24 cellular contexts compared by ENCODE assay signal in genomic region chr10:62912086-62912485, GRCh38.
DNase-seq lines count a peak whose midpoint lies in the region; ATAC-seq, FAIRE-seq and TF ChIP-seq lines count a peak whose summit lies in the region.
"Had no signal": no experiment of that assay in that cellular context is flagged by ENCODE, and none has a peak within 500 bp of the region (broad histone marks: within the 10 kb centered on the region; RNA-seq: fewer than 3 reads in every experiment).

No MANE protein-coding gene starts in this region.

- no peaks in the 10 kb centered on the region for H3K79me1 ChIP-seq in H1 (ENCODE audit: low read depth, low read length)
- H3K79me1 ChIP-seq in neuronal stem cell (ENCODE audit: low read depth, low read length), result no peaks in the 10 kb centered on the region

- peaks cover 21% of the 10 kb centered on the region for H3F3A ChIP-seq in PC-3 (ENCODE audit: low read length, unreplicated experiment)

- H3K9me2 ChIP-seq in PC-3 (replicated peaks; ENCODE audit: low read length), result 0 out of 2 replicates have a peak, but pooled peaks cover 11% of the 10 kb centered on the region

- H3K4me2 ChIP-seq in H1 (ENCODE audit: insufficient read depth in 1 of 2, low read depth in 2 of 2, low read length in 2 of 2), result peak overlapping the region; percentile 50 to 51; a peak in 1 of 4 replicates
- peak overlapping the region; percentile 21 for H3K4me2 ChIP-seq in neuronal stem cell (ENCODE audit: insufficient read depth, low read length, poor library complexity, severe bottlenecking)
- no peak overlapping the region for H3K4me2 ChIP-seq in PC-3 (ENCODE audit: low read length)

- peak; percentile 68 for FAIRE-seq in GM12891 (lab: Jason Lieb, UNC)
- FAIRE-seq in H1 (lab: Jason Lieb, UNC), result no peak
- FAIRE-seq: bronchial epithelial cell, endothelial cell of umbilical vein, G401.6, K562 had no signal

- intact Hi-C loops in PC-3 (cut with micrococcal nuclease), result no loop called here
- intact Hi-C loops in cardiac septum (cut with DNase I), result no loop called here

- TF ChIP-seq CTCF in H1 (IDR thresholded peaks at IDR 0.05; ENCODE audit: control extremely low read depth in 1 of 3, insufficient read depth in 1 of 3, low read depth in 1 of 3, low read length in 3 of 3) (no peak), PC-3 (conservative IDR thresholded peaks at IDR 0.05; ENCODE audit: low read depth, low read length) (no peak)

- H3K9me3 ChIP-seq in HUES48 (ENCODE audit: control insufficient read depth, insufficient read depth, low read length) (no peaks in the 10 kb centered on the region), H1 (ENCODE audit: insufficient read depth in 2 of 2, low read depth in 1 of 2, low read length in 1 of 2) (no peaks in the 10 kb centered on the region), neuronal stem cell (replicated peaks in 1 of 2; ENCODE audit: control insufficient read depth in 2 of 2, insufficient read depth in 1 of 2, low read depth in 1 of 2, low read length in 2 of 2) (no peaks in the 10 kb centered on the region), PC-3 (ENCODE audit: low read length) (no peaks in the 10 kb centered on the region)

- peak overlapping the region; percentile 31 for H3K27ac ChIP-seq in HUES48 (ENCODE audit: low read depth, low read length)
- no peak overlapping the region for H3K27ac ChIP-seq in H1 (ENCODE audit: low read depth, low read length)
- H3K27ac ChIP-seq in neuronal stem cell (replicated peaks; ENCODE audit: low read length), result peak overlapping the region; percentile 89
- H3K27ac ChIP-seq in PC-3 (ENCODE audit: low read length), result no peak overlapping the region

- H2BK15ac ChIP-seq in H1 (ENCODE audit: low read length), result no peak overlapping the region
- H2BK15ac ChIP-seq in neuronal stem cell (ENCODE audit: low read length), result no peak overlapping the region

- TF ChIP-seq POLR2A in GM12891 (IDR thresholded peaks at IDR 0.05; ENCODE audit: low read depth, low read length) (no peak), H1 (IDR thresholded peaks at IDR 0.05; ENCODE audit: control extremely low read depth in 1 of 2, low read depth in 2 of 2, low read length in 2 of 2) (no peak)

- H3K4me3 ChIP-seq in HUES48 (ENCODE audit: low read depth, low read length) (no peak overlapping the region), H1 (ENCODE audit: extremely low read depth in 1 of 4, insufficient read depth in 2 of 4, low read depth in 3 of 4, low read length in 4 of 4) (no peak overlapping the region), neuronal stem cell (ENCODE audit: low read length in 2 of 2) (no peak overlapping the region), PC-3 (ENCODE audit: low read length) (no peak overlapping the region)
- H3K4me3 ChIP-seq: K562 had no signal

- no peak overlapping the region for H4K8ac ChIP-seq in H1 (ENCODE audit: extremely low read depth, insufficient read depth, low read length)
- no peak overlapping the region for H4K8ac ChIP-seq in neuronal stem cell (ENCODE audit: low read depth, low read length)

- ATAC-seq in GM21515 (IDR thresholded peaks at IDR 0.05; ENCODE audit: unreplicated experiment) (no peak), PC-3 (no peak)
- ATAC-seq: activated CD4-positive, CD25-positive, alpha-beta regulatory T cell treated with anti-CD3 and anti-CD28 coated beads, Interleukin-2, amount 50 U/mL, for 24 hours; activated T-cell treated with anti-CD3 and anti-CD28 coated beads, Interleukin-2, amount 50 U/mL, for 4 hours; K562; left colon; natural killer cell treated with Interleukin-12 subunit alpha and Interleukin-12 subunit beta and Interleukin-15 and Interleukin-18, amount 100 ng/mL, for 72 hours; Right ventricle myocardium inferior had no signal

- H3K23me2 ChIP-seq in H1 (ENCODE audit: low read depth, low read length), result no peaks in the 10 kb centered on the region

- H3K36me3 ChIP-seq in HUES48 (ENCODE audit: control insufficient read depth, insufficient read depth, low read length), result no peaks in the 10 kb centered on the region
- H3K36me3 ChIP-seq in H1 (ENCODE audit: control insufficient read depth in 2 of 4, insufficient read depth in 4 of 4, low read length in 3 of 4), result no peaks in the 10 kb centered on the region
- no peaks in the 10 kb centered on the region for H3K36me3 ChIP-seq in neuronal stem cell (replicated peaks in 1 of 2; ENCODE audit: control insufficient read depth in 2 of 2, insufficient read depth in 2 of 2, low read length in 2 of 2)
- H3K36me3 ChIP-seq in PC-3 (ENCODE audit: low read depth, low read length), result no peaks in the 10 kb centered on the region

- H3K23ac ChIP-seq in H1 (ENCODE audit: insufficient read length) (no peak overlapping the region), neuronal stem cell (ENCODE audit: low read depth, low read length, poor library complexity) (no peak overlapping the region)

- no peak overlapping the region for H3K9ac ChIP-seq in HUES48 (ENCODE audit: low read depth, low read length)
- no peak overlapping the region for H3K9ac ChIP-seq in H1 (replicated peaks in 1 of 4; ENCODE audit: extremely low read depth in 1 of 4, low read depth in 3 of 4, low read length in 3 of 4)
- no peak overlapping the region for H3K9ac ChIP-seq in neuronal stem cell (ENCODE audit: low read depth, low read length, poor library complexity)
- no peak overlapping the region for H3K9ac ChIP-seq in PC-3 (ENCODE audit: low read length)

- H3K14ac ChIP-seq in H1 (ENCODE audit: insufficient read length) (no peak overlapping the region), neuronal stem cell (ENCODE audit: low read length) (no peak overlapping the region)

- H4K91ac ChIP-seq in H1 (replicated peaks; ENCODE audit: insufficient read length, low read length), result no peak overlapping the region
- H4K91ac ChIP-seq in neuronal stem cell (ENCODE audit: low read depth, low read length, poor library complexity), result no peak overlapping the region

- no peak overlapping the region for H2BK20ac ChIP-seq in H1 (ENCODE audit: low read length)

- DNase-seq in GM12891 (ENCODE audit: insufficient read length, low spot score) (no peak), H1 (ENCODE audit: low read depth in 1 of 2, low spot score in 2 of 2) (no peak), neuronal stem cell (ENCODE audit: low spot score) (no peak), PC-3 (no peak), NCI-H748 treated with DMSO at 0.1 percent for 48 hours (lab: John Stamatoyannopoulos, UW) (no peak), cardiac septum (ENCODE audit: low spot score) (no peak)
- DNase-seq: ACHN; activated naive CD4-positive, alpha-beta T cell; activated T-cell treated with anti-CD3 and anti-CD28 coated beads, Interleukin-2, amount 50 U/mL, for 4 hours; dermis blood vessel endothelial cell; DMS 273 treated with DMSO at 0.1 percent for 48 hours; HCEC 1CT; left colon; NCI-H1694; SW 1271 had no signal

- H3K4ac ChIP-seq in H1 (replicated peaks; ENCODE audit: insufficient read length, low read depth, low read length) (no peak overlapping the region), neuronal stem cell (ENCODE audit: low read length) (no peak overlapping the region)

- TF ChIP-seq RAD21 in H1 (IDR thresholded peaks at IDR 0.05 in 1 of 2, conservative IDR thresholded peaks at IDR 0.05 in 1 of 2; ENCODE audit: low read depth in 2 of 2, low read length in 2 of 2), result no peak

- H2BK120ac ChIP-seq in H1 (replicated peaks; ENCODE audit: low read depth, low read length) (no peak overlapping the region), neuronal stem cell (ENCODE audit: low read depth, low read length) (no peak overlapping the region)

- H2AK5ac ChIP-seq in H1 (ENCODE audit: low read depth, low read length), result no peak overlapping the region
- no peak overlapping the region for H2AK5ac ChIP-seq in neuronal stem cell (ENCODE audit: low read depth, low read length)

- H3K27me3 ChIP-seq in HUES48 (ENCODE audit: control insufficient read depth, insufficient read depth, low read length) (no peaks in the 10 kb centered on the region), H1 (replicated peaks in 1 of 4; ENCODE audit: control insufficient read depth in 3 of 4, extremely low read depth in 1 of 4, insufficient read depth in 3 of 4, low read length in 3 of 4) (no peaks in the 10 kb centered on the region), neuronal stem cell (ENCODE audit: control insufficient read depth in 3 of 3, insufficient read depth in 3 of 3, low read depth in 1 of 3, low read length in 3 of 3) (no peaks in the 10 kb centered on the region), PC-3 (ENCODE audit: low read length) (no peaks in the 10 kb centered on the region)

- POLR2A ChIA-PET in H1 (lab: Charles Lee; ENCODE audit: partially characterized antibody) (interaction anchor here (0.6 kb wide), 1 partner anchor 213 kb away, joined by 4 read pairs; no protein-coding TSS in a partner anchor), PC-3 (lab: Charles Lee; ENCODE audit: unreplicated experiment) (no interaction called here)

- H3K79me2 ChIP-seq in H1 (ENCODE audit: control insufficient read depth in 1 of 2, insufficient read depth in 2 of 2, low read length in 2 of 2) (no peaks in the 10 kb centered on the region), PC-3 (ENCODE audit: low read length) (no peaks in the 10 kb centered on the region)

- H3K4me1 ChIP-seq in HUES48 (ENCODE audit: control insufficient read depth, insufficient read depth, low read length) (peaks cover 14% of the 10 kb centered on the region), H1 (replicated peaks in 1 of 4; ENCODE audit: control insufficient read depth in 3 of 4, insufficient read depth in 4 of 4, low read length in 3 of 4) (no peaks in the 10 kb centered on the region; a peak in 1 of 7 replicates), neuronal stem cell (ENCODE audit: control insufficient read depth in 2 of 2, insufficient read depth in 1 of 2, low read depth in 1 of 2, low read length in 2 of 2) (peaks cover 7 to 9% of the 10 kb centered on the region in 2 donors), PC-3 (ENCODE audit: insufficient read depth, low read length) (peaks cover 32% of the 10 kb centered on the region)

- H4K20me1 ChIP-seq in H1 (replicated peaks in 1 of 2; ENCODE audit: control insufficient read depth in 1 of 2, insufficient read depth in 2 of 2, low read length in 2 of 2) (no peaks in the 10 kb centered on the region), PC-3 (ENCODE audit: low read length) (no peaks in the 10 kb centered on the region)

- WGBS in H1 (ENCODE audit: extremely low coverage in 1 of 2, insufficient coverage in 1 of 2, insufficient read length in 1 of 2, insufficient replicate concordance in 2 of 2, low coverage in 1 of 2, low lambda C conversion rate in 2 of 2, missing lambda C conversion rate in 1 of 2), 2 experiments, result 88% methylated on average over 3 of the region's 3 CpGs; no CpG with 5 or more reads in 1 of the 2 experiments
- no CpG with 5 or more reads among the region's 3 CpGs for WGBS in neuronal stem cell (ENCODE audit: extremely low coverage in 2 of 2, insufficient read length in 2 of 2, insufficient replicate concordance in 1 of 2), 2 donors

- no peak overlapping the region for H3K18ac ChIP-seq in H1 (ENCODE audit: extremely low read depth, low read length)
- no peak overlapping the region for H3K18ac ChIP-seq in neuronal stem cell (ENCODE audit: low read length)

- peak overlapping the region; percentile 99; the same call in 1 of the 2 replicates for H2AFZ ChIP-seq in H1 (ENCODE audit: low read length)
- H2AFZ ChIP-seq in neuronal stem cell (ENCODE audit: low read length), result peak overlapping the region; percentile 83
- no peak overlapping the region for H2AFZ ChIP-seq in PC-3 (ENCODE audit: low read length)

- CTCF ChIA-PET in H1 (lab: Charles Lee; ENCODE audit: partially characterized antibody), result interaction anchor here (0.6 to 1.7 kb wide), 3 partner anchors 93 to 301 kb away, joined by 3 read pairs; no protein-coding TSS in a partner anchor
- CTCF ChIA-PET in PC-3 (lab: Charles Lee), result no interaction called here

- no TSS peak for BruUV-seq in PC-3 (replicated peaks; lab: Mats Ljungman, UMichigan)

- no peak overlapping the region for H4K5ac ChIP-seq in H1 (ENCODE audit: insufficient read length, low read depth, low read length)

- H2BK5ac ChIP-seq in H1 (ENCODE audit: low read depth, low read length) (no peak overlapping the region), neuronal stem cell (ENCODE audit: low read length) (no peak overlapping the region)

- H3K56ac ChIP-seq in H1 (replicated peaks; ENCODE audit: insufficient read length, low read depth, low read length), result no peak overlapping the region

- no peak overlapping the region for H2BK12ac ChIP-seq in H1 (ENCODE audit: low read depth, low read length)
- no peak overlapping the region for H2BK12ac ChIP-seq in neuronal stem cell (ENCODE audit: low read length)

- no peak for TF ChIP-seq EP300 in H1 (IDR thresholded peaks at IDR 0.05; ENCODE audit: borderline replicate concordance in 1 of 2, low read depth in 2 of 2, low read length in 2 of 2)

Comparison
In these comparisons a context has a peak if more than half of its experiments do, and no peak if none do; other contexts are left out.
1. H3K27ac ChIP-seq: peak in HUES48 (single experiment) and neuronal stem cell (single experiment); none in H1 (single experiment) and PC-3 (single experiment).